In the genomic region with DNA sequence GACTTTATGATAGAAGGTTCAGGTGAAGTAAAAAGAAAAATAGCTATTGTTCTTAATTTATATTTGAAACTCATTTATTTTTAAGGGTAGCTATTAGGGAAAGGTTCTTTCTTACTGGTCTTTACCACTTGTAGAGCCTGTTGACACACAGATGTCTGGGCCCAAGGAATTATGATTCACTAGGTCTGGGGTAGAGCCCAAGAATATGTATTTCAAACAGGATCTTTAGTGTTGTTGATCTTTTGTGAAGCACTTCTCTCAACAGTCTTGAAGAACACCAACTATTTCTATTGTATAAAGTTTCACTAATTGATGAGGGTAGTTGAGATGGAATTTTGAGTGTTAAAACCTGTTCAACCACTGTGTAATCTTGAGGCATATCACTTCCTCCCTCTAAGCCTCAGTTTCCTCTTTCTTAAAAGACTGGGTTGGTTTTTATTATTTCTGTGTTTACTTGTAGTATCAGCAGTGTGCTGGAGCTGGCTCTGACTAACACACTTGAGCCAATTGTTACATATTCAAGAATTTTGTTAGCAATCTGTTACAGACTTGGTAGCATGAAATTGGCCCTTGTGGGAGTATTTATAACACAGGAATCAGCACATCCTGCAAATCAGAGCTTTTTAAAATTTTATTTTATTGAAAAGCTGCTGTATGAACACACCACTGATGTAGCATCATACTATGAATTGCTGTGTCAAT, we compare ENCODE assay signal across 17 cellular contexts.
A peak's percentile ranks its signal among the peaks of the same experiment; 100 is the strongest.
DNase-seq lines count a peak whose midpoint lies in the region; ATAC-seq and TF ChIP-seq lines count a peak whose summit lies in the region.
"Had no signal": no experiment of that assay in that cellular context is flagged by ENCODE, and none has a peak within 500 bp of the region (broad histone marks: within the 10 kb centered on the region; RNA-seq: fewer than 3 reads in every experiment).

No MANE protein-coding gene starts in this region.

- peak; percentile 10 for DNase-seq in DMS53 (lab: John Stamatoyannopoulos, UW)
- DNase-seq in DMS53 treated with DMSO at 0.1 percent for 48 hours (lab: John Stamatoyannopoulos, UW; ENCODE audit: unreplicated experiment) = no peak
- peak; percentile 38 for DNase-seq in adipocyte (ENCODE audit: low read depth)
- DNase-seq in left lung = no peak
- no peak for DNase-seq in stimulated activated naive B cell treated with anti-CD40 and anti-IgM and Interleukin-4, amounts not matched to agents 10 μg/mL and 1 μg/mL and 100 μg/mL, for 72 hours
- DNase-seq in NCI-H1092 (lab: John Stamatoyannopoulos, UW) = no peak
- DNase-seq in HPDE6-E6E7 (ENCODE audit: extremely low spot score) = no peak
- DNase-seq in tibial nerve (ENCODE audit: low spot score in 2 of 2) = no peak
- DNase-seq: DMS153, NCI-H1694, NCI-H2171, NCI-H446 treated with DMSO at 0.1 percent for 48 hours, NCI-H748 treated with DMSO at 0.1 percent for 48 hours, SHP77 treated with DMSO at 0.1 percent for 48 hours had no signal

- TF ChIP-seq CTCF in left lung (IDR thresholded peaks at IDR 0.05) = no peak
- no peak for TF ChIP-seq CTCF in tibial nerve (IDR thresholded peaks at IDR 0.05)

- H3K9me3 ChIP-seq in adipocyte (ENCODE audit: control insufficient read depth, low read length) = peaks cover 4% of the 10 kb centered on the region
- no peaks in the 10 kb centered on the region for H3K9me3 ChIP-seq in left lung
- no peaks in the 10 kb centered on the region for H3K9me3 ChIP-seq in tibial nerve
- H3K9me3 ChIP-seq: BLaER1 treated with 17β-estradiol and CSF1 and Interleukin-3, amounts not matched to agents 10 nM and 100 nM had no signal

- no peaks in the 10 kb centered on the region for H3K9me3 Mint-ChIP-seq in stimulated activated naive B cell treated with anti-CD40 and anti-IgM and Interleukin-4, amounts not matched to agents 10 μg/mL and 1 μg/mL and 100 μg/mL, for 72 hours
- H3K9me3 Mint-ChIP-seq: GM23338 had no signal

- H3K4me1 ChIP-seq in adipocyte (ENCODE audit: control insufficient read depth, insufficient read depth, low read length) = peaks cover 25% of the 10 kb centered on the region
- peaks cover 3 to 13% of the 10 kb centered on the region in 2 donors for H3K4me1 ChIP-seq in left lung
- H3K4me1 ChIP-seq in tibial nerve = peaks cover 0 to 42% (median 0%) of the 10 kb centered on the region in 4 donors

- no peaks in the 10 kb centered on the region for H3K27me3 ChIP-seq in adipocyte (replicated peaks; ENCODE audit: control insufficient read depth, insufficient read depth, low read length)
- H3K27me3 ChIP-seq in left lung = no peaks in the 10 kb centered on the region
- H3K27me3 ChIP-seq in tibial nerve = no peaks in the 10 kb centered on the region
- H3K27me3 ChIP-seq: BLaER1 treated with 17β-estradiol and CSF1 and Interleukin-3, amounts not matched to agents 10 nM and 100 nM had no signal

- H3K4me3 ChIP-seq in adipocyte (ENCODE audit: low read length) (no peak overlapping the region), left lung (no peak overlapping the region), tibial nerve (no peak overlapping the region)
- H3K4me3 ChIP-seq: BLaER1 treated with 17β-estradiol and CSF1 and Interleukin-3, amounts not matched to agents 10 nM and 100 nM; GM23338 had no signal

- H3K36me3 Mint-ChIP-seq in stimulated activated naive B cell treated with anti-CD40 and anti-IgM and Interleukin-4, amounts not matched to agents 10 μg/mL and 1 μg/mL and 100 μg/mL, for 72 hours = no peaks in the 10 kb centered on the region

- H3K27me3 Mint-ChIP-seq in stimulated activated naive B cell treated with anti-CD40 and anti-IgM and Interleukin-4, amounts not matched to agents 10 μg/mL and 1 μg/mL and 100 μg/mL, for 72 hours = no peaks in the 10 kb centered on the region

- TF ChIP-seq POLR2A in tibial nerve (IDR thresholded peaks at IDR 0.05) = no peak

- intact Hi-C loops in left lung (cut with DNase I) = no loop called here

- peaks cover 23% of the 10 kb centered on the region for H3K36me3 ChIP-seq in adipocyte (ENCODE audit: control insufficient read depth, insufficient read depth, low read length, severe bottlenecking)
- no peaks in the 10 kb centered on the region for H3K36me3 ChIP-seq in left lung
- H3K36me3 ChIP-seq in tibial nerve = peaks cover 0 to 14% (median 0%) of the 10 kb centered on the region in 3 donors
- H3K36me3 ChIP-seq: BLaER1 treated with 17β-estradiol and CSF1 and Interleukin-3, amounts not matched to agents 10 nM and 100 nM had no signal

- H3K27ac ChIP-seq in left lung = peak overlapping the region in 1 of 2 donors; percentile 22
- H3K27ac ChIP-seq in tibial nerve = peak overlapping the region in 2 of 4 donors; percentile 30 to 36
- H3K27ac ChIP-seq: 22Rv1; BLaER1 treated with 17β-estradiol and CSF1 and Interleukin-3, amounts not matched to agents 10 nM and 100 nM had no signal

- no peak overlapping the region for H3K4me3 Mint-ChIP-seq in stimulated activated naive B cell treated with anti-CD40 and anti-IgM and Interleukin-4, amounts not matched to agents 10 μg/mL and 1 μg/mL and 100 μg/mL, for 72 hours
- H3K4me3 Mint-ChIP-seq: GM23338 had no signal

- TF ChIP-seq EP300 in tibial nerve (IDR thresholded peaks at IDR 0.05) = no peak

- peaks cover 9 to 17% of the 10 kb centered on the region in 2 donors for H3K4me1 Mint-ChIP-seq in stimulated activated naive B cell treated with anti-CD40 and anti-IgM and Interleukin-4, amounts not matched to agents 10 μg/mL and 1 μg/mL and 100 μg/mL, for 72 hours

- peak; percentile 81 for ATAC-seq in left lung
- ATAC-seq in stimulated activated naive B cell treated with anti-CD40 and anti-IgM and Interleukin-4, amounts not matched to agents 10 μg/mL and 1 μg/mL and 100 μg/mL, for 72 hours (replicated peaks) = peak; percentile 45 to 67
- ATAC-seq: GM23338 had no signal

- H3K9ac ChIP-seq in adipocyte (ENCODE audit: low read length) = no peak overlapping the region
- H3K9ac ChIP-seq: BLaER1 treated with 17β-estradiol and CSF1 and Interleukin-3, amounts not matched to agents 10 nM and 100 nM had no signal

- H3K27ac Mint-ChIP-seq in stimulated activated naive B cell treated with anti-CD40 and anti-IgM and Interleukin-4, amounts not matched to agents 10 μg/mL and 1 μg/mL and 100 μg/mL, for 72 hours = no peak overlapping the region
- H3K27ac Mint-ChIP-seq: GM23338 had no signal

Comparison
In these comparisons a context has a peak if more than half of its experiments do, and no peak if none do; other contexts are left out.
1. DNase-seq: peak in DMS53 (single experiment) and adipocyte (single experiment); none in DMS53 treated with DMSO at 0.1 percent for 48 hours (single experiment), left lung (0 of 2), stimulated activated naive B cell treated with anti-CD40 and anti-IgM and Interleukin-4, amounts not matched to agents 10 μg/mL and 1 μg/mL and 100 μg/mL, for 72 hours (single experiment), NCI-H1092 (single experiment), HPDE6-E6E7 (single experiment) and tibial nerve (0 of 2).